Comparison of ENCODE assay signal across 27 cellular contexts in the genomic region with DNA sequence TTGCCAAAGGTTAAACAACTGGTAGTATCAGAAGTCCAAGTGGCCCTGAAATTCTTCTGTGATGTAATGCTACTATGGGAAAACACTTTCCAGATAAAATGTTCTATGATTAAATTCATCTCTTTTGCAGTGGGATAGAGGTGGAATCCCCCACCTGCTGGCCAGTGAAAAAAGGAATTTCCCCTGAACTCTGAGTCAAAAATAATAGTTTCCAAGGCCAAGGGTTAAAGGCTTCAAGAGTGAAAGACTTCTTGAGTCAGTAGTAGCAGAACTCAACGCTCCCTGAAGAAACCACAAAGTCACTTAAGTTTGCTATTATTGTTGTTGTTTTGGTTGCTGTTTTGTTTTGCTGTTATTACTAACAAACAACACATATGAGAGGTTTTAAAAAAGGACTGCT.
A peak's percentile ranks its signal among the peaks of the same experiment; 100 is the strongest.
DNase-seq lines count a peak whose midpoint lies in the region; ATAC-seq and TF ChIP-seq lines count a peak whose summit lies in the region.
"Had no signal": no experiment of that assay in that cellular context is flagged by ENCODE, and none has a peak within 500 bp of the region (broad histone marks: within the 10 kb centered on the region; RNA-seq: fewer than 3 reads in every experiment).

No MANE protein-coding gene starts in this region.

- no peak overlapping the region for H3K4me3 ChIP-seq in endodermal cell (ENCODE audit: low read length)
- H3K4me3 ChIP-seq: BLaER1 treated with 17β-estradiol and CSF1 and Interleukin-3, amounts not matched to agents 10 nM and 100 nM; MG63; neural progenitor cell; smooth muscle cell; tibial nerve had no signal

- peaks cover 3% of the 10 kb centered on the region for H3K36me3 Mint-ChIP-seq in endodermal cell (ENCODE audit: low read depth)
- H3K36me3 Mint-ChIP-seq: activated naive CD8-positive, alpha-beta T cell treated with anti-CD3 and anti-CD28 coated beads, Interleukin-2, amount 10 ng/mL, durations not matched to agents 7 days and 5 days had no signal

- H3K4me3 Mint-ChIP-seq in endodermal cell: no peak overlapping the region
- H3K4me3 Mint-ChIP-seq: activated CD4-positive, alpha-beta T cell treated with anti-CD3 and anti-CD28 coated beads, Interleukin-2, amount 10 ng/mL, durations not matched to agents 24 days and 14 days; activated naive CD8-positive, alpha-beta T cell treated with anti-CD3 and anti-CD28 coated beads, Interleukin-2, amount 10 ng/mL, durations not matched to agents 7 days and 5 days; memory B cell; neural progenitor cell had no signal

- H3K4me1 Mint-ChIP-seq in endodermal cell: no peaks in the 10 kb centered on the region
- H3K4me1 Mint-ChIP-seq: activated CD4-positive, alpha-beta T cell treated with anti-CD3 and anti-CD28 coated beads, Interleukin-2, amount 10 ng/mL, durations not matched to agents 24 days and 14 days; activated naive CD8-positive, alpha-beta T cell treated with anti-CD3 and anti-CD28 coated beads, Interleukin-2, amount 10 ng/mL, durations not matched to agents 7 days and 5 days had no signal

- peaks cover 5% of the 10 kb centered on the region for H3K9me3 ChIP-seq in endodermal cell (ENCODE audit: control insufficient read depth, low read length)
- H3K9me3 ChIP-seq: BLaER1 treated with 17β-estradiol and CSF1 and Interleukin-3, amounts not matched to agents 10 nM and 100 nM; MG63; tibial nerve had no signal

- H3K27me3 ChIP-seq in endodermal cell (ENCODE audit: control insufficient read depth, insufficient read depth, low read length, poor library complexity, severe bottlenecking): no peaks in the 10 kb centered on the region
- H3K27me3 ChIP-seq: BLaER1 treated with 17β-estradiol and CSF1 and Interleukin-3, amounts not matched to agents 10 nM and 100 nM; neural progenitor cell; tibial nerve had no signal

- ATAC-seq in GM18867 (IDR thresholded peaks at IDR 0.05; ENCODE audit: unreplicated experiment) (peak; percentile 74), GM19463 (IDR thresholded peaks at IDR 0.05; ENCODE audit: unreplicated experiment) (peak; percentile 83), HG02973 (IDR thresholded peaks at IDR 0.05; ENCODE audit: unreplicated experiment) (peak; percentile 68), HG03460 (IDR thresholded peaks at IDR 0.05; ENCODE audit: unreplicated experiment) (no peak), GM21526 (IDR thresholded peaks at IDR 0.05; ENCODE audit: low FRiP score, unreplicated experiment) (no peak)

- no peak overlapping the region for H3K27ac ChIP-seq in endodermal cell (ENCODE audit: low read depth, low read length)
- H3K27ac ChIP-seq: BLaER1 treated with 17β-estradiol and CSF1 and Interleukin-3, amounts not matched to agents 10 nM and 100 nM; neural progenitor cell; parathyroid adenoma; tibial nerve had no signal

- peak; percentile 50 for TF ChIP-seq CTCF in endodermal cell (conservative IDR thresholded peaks at IDR 0.05)

- no peak overlapping the region for H3K27ac Mint-ChIP-seq in endodermal cell
- H3K27ac Mint-ChIP-seq: activated CD4-positive, alpha-beta T cell treated with anti-CD3 and anti-CD28 coated beads, Interleukin-2, amount 10 ng/mL, durations not matched to agents 24 days and 14 days; activated naive CD8-positive, alpha-beta T cell treated with anti-CD3 and anti-CD28 coated beads, Interleukin-2, amount 10 ng/mL, durations not matched to agents 7 days and 5 days; memory B cell; neural progenitor cell had no signal

- no peak for DNase-seq in endodermal cell
- DNase-seq in GM19238 (ENCODE audit: insufficient read length, low spot score): no peak
- DNase-seq: activated CD4-positive, alpha-beta T cell treated with anti-CD3 and anti-CD28 coated beads, Interleukin-2, amount 10 ng/mL, durations not matched to agents 24 days and 14 days; activated effector memory CD4-positive, alpha-beta T cell treated with anti-CD3 and anti-CD28 coated beads, Interleukin-2, amount 50 U/mL, for 16 hours; activated naive CD8-positive, alpha-beta T cell treated with anti-CD3 and anti-CD28 coated beads, Interleukin-2, amount 10 ng/mL, durations not matched to agents 7 days and 5 days; activated T-cell treated with anti-CD3 and anti-CD28 coated beads, Interleukin-2, amount 50 U/mL, for 1 hour; central memory CD4-positive, alpha-beta T cell; dermis blood vessel endothelial cell; H7; KG1; MG63; NCI-H2029 treated with DMSO at 0.1 percent for 48 hours; NCI-H345; NCI-H748 treated with DMSO at 0.1 percent for 48 hours; stimulated activated CD4-positive, alpha-beta T cell treated with anti-CD3 and anti-CD28 coated beads, Interleukin-2, amount 100 ng/mL, for 24 hours; T1000 had no signal

- H3K36me3 ChIP-seq in endodermal cell (ENCODE audit: control insufficient read depth, insufficient read depth, low read length): no peaks in the 10 kb centered on the region
- H3K36me3 ChIP-seq: BLaER1 treated with 17β-estradiol and CSF1 and Interleukin-3, amounts not matched to agents 10 nM and 100 nM; MG63; tibial nerve had no signal

- 100% methylated on average over 1 of the region's 1 CpG; no CpG with 5 or more reads in 1 of the 2 experiments for WGBS in endodermal cell (ENCODE audit: insufficient coverage in 1 of 2, insufficient read length in 1 of 2), 2 experiments

- no peaks in the 10 kb centered on the region for H3K27me3 Mint-ChIP-seq in endodermal cell (ENCODE audit: insufficient read depth)
- H3K27me3 Mint-ChIP-seq: activated CD4-positive, alpha-beta T cell treated with anti-CD3 and anti-CD28 coated beads, Interleukin-2, amount 10 ng/mL, durations not matched to agents 24 days and 14 days; activated naive CD8-positive, alpha-beta T cell treated with anti-CD3 and anti-CD28 coated beads, Interleukin-2, amount 10 ng/mL, durations not matched to agents 7 days and 5 days; memory B cell had no signal

- H3K9ac ChIP-seq in endodermal cell (ENCODE audit: extremely low read depth, low read length, poor library complexity, severe bottlenecking): no peak overlapping the region
- H3K9ac ChIP-seq: BLaER1 treated with 17β-estradiol and CSF1 and Interleukin-3, amounts not matched to agents 10 nM and 100 nM; neural progenitor cell; parathyroid adenoma had no signal

- H3K9me3 Mint-ChIP-seq in endodermal cell: peaks cover 1% of the 10 kb centered on the region
- H3K9me3 Mint-ChIP-seq: activated CD4-positive, alpha-beta T cell treated with anti-CD3 and anti-CD28 coated beads, Interleukin-2, amount 10 ng/mL, durations not matched to agents 24 days and 14 days; neural progenitor cell had no signal

- no peaks in the 10 kb centered on the region for H3K4me1 ChIP-seq in endodermal cell (ENCODE audit: control insufficient read depth, insufficient read depth, low read length)
- H3K4me1 ChIP-seq: BLaER1 treated with 17β-estradiol and CSF1 and Interleukin-3, amounts not matched to agents 10 nM and 100 nM; neural progenitor cell; parathyroid adenoma; tibial nerve had no signal

Comparison
In these comparisons a context has a peak if more than half of its experiments do, and no peak if none do; other contexts are left out.
1. ATAC-seq: peak in GM18867 (single experiment), GM19463 (single experiment) and HG02973 (single experiment); none in HG03460 (single experiment) and GM21526 (single experiment).